Comparison of ENCODE assay signal across 13 cellular contexts in the genomic region with DNA sequence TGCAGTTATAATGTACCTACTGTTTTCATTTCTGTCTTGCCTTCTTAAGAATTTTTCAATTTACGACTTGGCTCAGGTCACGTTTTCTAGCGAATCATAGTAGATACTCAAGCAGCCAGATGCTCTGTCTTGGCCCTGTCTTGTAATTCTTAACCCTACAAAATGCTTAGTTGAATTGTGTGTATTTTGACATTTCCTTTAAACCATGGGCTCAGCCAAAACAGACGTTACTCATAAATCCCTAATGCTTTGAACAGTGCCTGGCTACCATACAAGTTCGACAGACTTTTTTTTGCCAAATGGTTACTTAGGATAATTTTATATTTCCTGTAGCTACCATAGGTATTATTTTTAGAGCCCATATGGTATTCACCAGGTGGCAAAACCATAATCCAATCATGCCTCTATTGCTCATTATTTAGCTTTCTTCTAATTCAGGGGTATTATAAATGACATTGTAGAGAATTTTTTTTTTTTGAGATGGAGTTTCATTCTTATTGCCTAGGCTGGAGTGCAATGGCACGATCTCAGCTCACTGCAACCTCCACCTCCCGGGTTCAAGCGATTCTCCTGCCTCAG. TPM values are rescaled to one million over a fixed set of nuclear protein-coding genes. Genes with fewer than 3 reads are reported as not detected.
DNase-seq lines count a peak whose midpoint lies in the region; ATAC-seq lines count a peak whose summit lies in the region.
"Had no signal": no experiment of that assay in that cellular context is flagged by ENCODE, and none has a peak within 500 bp of the region (broad histone marks: within the 10 kb centered on the region; RNA-seq: fewer than 3 reads in every experiment).

No MANE protein-coding gene starts in this region.

- peaks cover 3% of the 10 kb centered on the region for H3K4me1 ChIP-seq in BLaER1

- peaks cover 6% of the 10 kb centered on the region; the same call in 1 of the 2 replicates for H3K9me3 ChIP-seq in BLaER1
- H3K9me3 ChIP-seq: pancreas had no signal

- H3K4me3 ChIP-seq in BLaER1, result no peak overlapping the region
- H3K4me3 ChIP-seq: pancreas had no signal

- H4K20me1 ChIP-seq in BLaER1, result no peaks in the 10 kb centered on the region

- H3K4me2 ChIP-seq in BLaER1, result peak overlapping the region; percentile 1; the same call in 1 of the 2 replicates

- intact Hi-C loops in left ventricle myocardium superior (cut with micrococcal nuclease), result no loop called here

- ATAC-seq in left ventricle myocardium superior (peak; percentile 31), HG02678 (IDR thresholded peaks at IDR 0.05; ENCODE audit: unreplicated experiment) (no peak), HG03135 (IDR thresholded peaks at IDR 0.05; ENCODE audit: unreplicated experiment) (no peak)
- ATAC-seq: activated CD8-positive, alpha-beta T cell treated with anti-CD3 and anti-CD28 coated beads for 36 hours had no signal

- H3K9ac ChIP-seq in BLaER1, result no peak overlapping the region

- peak; percentile 37 for DNase-seq in NCI-H2081 treated with DMSO at 0.1 percent for 48 hours (lab: John Stamatoyannopoulos, UW)
- peak; percentile 69 for DNase-seq in cerebellum (ENCODE audit: low spot score)
- DNase-seq in left ventricle myocardium superior, result no peak
- no peak for DNase-seq in hepatic stellate cell (ENCODE audit: low spot score)
- no peak for DNase-seq in middle frontal gyrus (ENCODE audit: extremely low spot score, low spot score)
- DNase-seq: anterior cingulate cortex, glutamatergic neuron had no signal

- H3K36me3 ChIP-seq in BLaER1, result no peaks in the 10 kb centered on the region
- H3K36me3 ChIP-seq: pancreas had no signal

- no peak overlapping the region for H3K27ac ChIP-seq in BLaER1
- H3K27ac ChIP-seq: HL-60 had no signal

- H3K27me3 ChIP-seq in BLaER1, result no peaks in the 10 kb centered on the region
- H3K27me3 ChIP-seq: pancreas had no signal

RNA-seq across cellular contexts. Expression of gene KCNK1, which starts 54.3 kb away (rescaled TPM):
- total RNA-seq in cerebellum (45.4 TPM), left ventricle myocardium superior (29.7 TPM)
- total RNA-seq: activated CD8-positive, alpha-beta T cell treated with anti-CD3 and anti-CD28 coated beads for 36 hours had no signal

Comparison
In these comparisons a context has a peak if more than half of its experiments do, and no peak if none do; other contexts are left out.
1. DNase-seq: peak in NCI-H2081 treated with DMSO at 0.1 percent for 48 hours (single experiment) and cerebellum (single experiment); none in left ventricle myocardium superior (single experiment), hepatic stellate cell (single experiment) and middle frontal gyrus (single experiment).